Comparison of ENCODE assay signal across 23 cellular contexts in genomic region chr2:113009617-113010016, GRCh38. TPM values are rescaled to one million over a fixed set of nuclear protein-coding genes. Genes with fewer than 3 reads are reported as not detected.
"Had no signal": no experiment of that assay in that cellular context is flagged by ENCODE, and none has a peak within 500 bp of the region (broad histone marks: within the 10 kb centered on the region; RNA-seq: fewer than 3 reads in every experiment).

No MANE protein-coding gene starts in this region.

- ATAC-seq: Panc1, PC-3 had no signal

- H3K4me3 ChIP-seq: MG63 had no signal

- H3K9me2 ChIP-seq: SK-N-SH had no signal

- H3K9ac ChIP-seq: SK-N-SH had no signal

- H3K27me3 ChIP-seq: MG63 had no signal

- H3K27ac ChIP-seq: HL-60, RWPE1 had no signal

- H3K9me3 ChIP-seq: MG63, SK-N-SH had no signal

- H3K36me3 ChIP-seq: MG63 had no signal

- DNase-seq: KBM-7; MG63; NCI-H1092 treated with DMSO at 0.1 percent for 48 hours; NCI-H1436; NCI-H187; NCI-H2029; NCI-H2081 treated with DMSO at 0.1 percent for 48 hours; NCI-H2171; NCI-H446; NCI-H510A; NCI-H524 treated with DMSO at 0.1 percent for 48 hours; NCI-H69; NCI-H774; NK-92 treated with Interleukin-12 subunit alpha and Interleukin-12 subunit beta, amount 100 ng/mL, for 24 hours; SHP77; SK-N-SH; SW 1271 had no signal

RNA-seq across cellular contexts. Expression of gene IL36A, which starts 4.4 kb away (rescaled TPM):
- total RNA-seq: OCI-LY7, PC-3, SK-MEL-5 had no signal
- polyA plus RNA-seq: SK-N-SH had no signal

RNA-seq across cellular contexts. Expression of gene IL36G, which starts 31.8 kb away (rescaled TPM):
- total RNA-seq: OCI-LY7, SK-MEL-5 had no signal
- polyA plus RNA-seq: SK-N-SH had no signal

RNA-seq across cellular contexts. Expression of gene IL36B, which starts 43.0 kb away (rescaled TPM):
- total RNA-seq: OCI-LY7, PC-3, SK-MEL-5 had no signal
- polyA plus RNA-seq: SK-N-SH had no signal

RNA-seq across cellular contexts. Expression of gene IL36RN, which starts 49.4 kb away (rescaled TPM):
- total RNA-seq: OCI-LY7, SK-MEL-5 had no signal
- polyA plus RNA-seq: SK-N-SH had no signal

RNA-seq across cellular contexts. Expression of gene IL1F10, which starts 58.2 kb away (rescaled TPM):
- total RNA-seq: OCI-LY7, PC-3, SK-MEL-5 had no signal
- polyA plus RNA-seq: SK-N-SH had no signal
